Comparison of ENCODE assay signal across 8 cellular contexts in genomic region chr15:57377478-57377847, GRCh38. TPM values are rescaled to one million over a fixed set of nuclear protein-coding genes. Genes with fewer than 3 reads are reported as not detected.
DNase-seq lines count a peak whose midpoint lies in the region; ATAC-seq, FAIRE-seq and TF ChIP-seq lines count a peak whose summit lies in the region.

No MANE protein-coding gene starts in this region.

- TF ChIP-seq CTCF in CD4-positive, alpha-beta T cell (IDR thresholded peaks at IDR 0.05), result no peak
- TF ChIP-seq CTCF in LNCaP clone FGC (IDR thresholded peaks at IDR 0.05; ENCODE audit: control insufficient read depth, extremely low read depth, insufficient read depth) (peak; percentile 52), endothelial cell of umbilical vein (IDR thresholded peaks at IDR 0.05; ENCODE audit: extremely low read depth in 1 of 2, insufficient read depth in 1 of 2, low read depth in 1 of 2, low read length in 2 of 2) (no peak)

- H2AFZ ChIP-seq in endothelial cell of umbilical vein (ENCODE audit: low read depth, low read length), result peak overlapping the region; percentile 65

- intact Hi-C loops in CD4-positive, alpha-beta T cell (cut with DNase I, micrococcal nuclease), result no loop called here
- intact Hi-C loops in endothelial cell of umbilical vein (cut with micrococcal nuclease), result loop anchor here (1.0 to 5.0 kb wide), 3 partner anchors 10 to 130 kb away; no protein-coding TSS in a partner anchor
- intact Hi-C loops in naive thymus-derived CD4-positive, alpha-beta T cell (cut with micrococcal nuclease), result no loop called here

- H3K9me3 Mint-ChIP-seq in CD4-positive, alpha-beta T cell, result no peaks in the 10 kb centered on the region
- H3K9me3 Mint-ChIP-seq in naive thymus-derived CD4-positive, alpha-beta T cell, result peaks cover 0 to 8% (median 0%) of the 10 kb centered on the region in 11 donors

- no peaks in the 10 kb centered on the region for H3K79me2 ChIP-seq in endothelial cell of umbilical vein (ENCODE audit: control insufficient read depth, insufficient read depth, low read length)

- ATAC-seq in CD4-positive, alpha-beta T cell (ENCODE audit: poor library complexity), result no peak
- ATAC-seq in naive thymus-derived CD4-positive, alpha-beta T cell, result no peak
- no peak for ATAC-seq in HG03432 (IDR thresholded peaks at IDR 0.05; ENCODE audit: unreplicated experiment)

- H3K4me3 ChIP-seq in LNCaP clone FGC (ENCODE audit: low read depth, low read length) (peak overlapping the region; percentile 61), endothelial cell of umbilical vein (replicated peaks in 1 of 3; ENCODE audit: insufficient read depth in 1 of 3, low read depth in 1 of 3, low read length in 3 of 3) (peak overlapping the region in 2 of 3 experiments; percentile 53 to 87)
- H3K4me3 ChIP-seq in naive thymus-derived CD4-positive, alpha-beta T cell (ENCODE audit: low read length), result no peak overlapping the region

- no peak for TF ChIP-seq POLR2A in endothelial cell of umbilical vein (IDR thresholded peaks at IDR 0.05; ENCODE audit: low read depth, low read length)

- no peaks in the 10 kb centered on the region for H3K9me1 ChIP-seq in endothelial cell of umbilical vein (replicated peaks; ENCODE audit: control insufficient read depth, extremely low read depth, insufficient read depth, low read length)

- H3K27me3 Mint-ChIP-seq in CD4-positive, alpha-beta T cell, result peaks cover 76% of the 10 kb centered on the region
- peaks cover 45 to 66% (median 60%) of the 10 kb centered on the region in 5 donors for H3K27me3 Mint-ChIP-seq in naive thymus-derived CD4-positive, alpha-beta T cell

- FAIRE-seq in endothelial cell of umbilical vein (lab: Jason Lieb, UNC), result no peak

- peaks cover 30% of the 10 kb centered on the region for H3K4me1 ChIP-seq in endothelial cell of umbilical vein (ENCODE audit: control insufficient read depth, extremely low read depth, insufficient read depth, low read length)
- H3K4me1 ChIP-seq in naive thymus-derived CD4-positive, alpha-beta T cell (ENCODE audit: control insufficient read depth in 2 of 2, insufficient read depth in 2 of 2, low read length in 2 of 2), result no peaks in the 10 kb centered on the region

- H3K9me3 ChIP-seq in CD4-positive, alpha-beta T cell (ENCODE audit: control insufficient read depth, low read length), result no peaks in the 10 kb centered on the region
- no peaks in the 10 kb centered on the region for H3K9me3 ChIP-seq in endothelial cell of umbilical vein (replicated peaks; ENCODE audit: control insufficient read depth, insufficient read depth, low read length)
- H3K9me3 ChIP-seq in naive thymus-derived CD4-positive, alpha-beta T cell (ENCODE audit: control insufficient read depth in 2 of 3, low read length in 3 of 3), result no peaks in the 10 kb centered on the region

- no peaks in the 10 kb centered on the region for H4K20me1 ChIP-seq in endothelial cell of umbilical vein (replicated peaks; ENCODE audit: control insufficient read depth, extremely low read depth, insufficient read depth, low read length)

- peaks cover 72% of the 10 kb centered on the region for H3K27me3 ChIP-seq in CD4-positive, alpha-beta T cell (ENCODE audit: control insufficient read depth, insufficient read depth, low read length)
- peaks cover 0 to 3% of the 10 kb centered on the region in 2 experiments for H3K27me3 ChIP-seq in endothelial cell of umbilical vein (ENCODE audit: control insufficient read depth in 2 of 2, insufficient read depth in 2 of 2, low read length in 2 of 2)
- H3K27me3 ChIP-seq in naive thymus-derived CD4-positive, alpha-beta T cell (ENCODE audit: control insufficient read depth in 2 of 2, insufficient read depth in 2 of 2, low read length in 2 of 2), result peaks cover 0 to 15% of the 10 kb centered on the region in 2 donors

- no peak overlapping the region for H3K27ac Mint-ChIP-seq in CD4-positive, alpha-beta T cell
- H3K27ac Mint-ChIP-seq in naive thymus-derived CD4-positive, alpha-beta T cell, result no peak overlapping the region

- POLR2A ChIA-PET in CD4-positive, alpha-beta T cell (lab: Charles Lee), result no interaction called here
- POLR2A ChIA-PET in endothelial cell of umbilical vein (lab: Charles Lee), result interaction anchor here (0.7 kb wide), 1 partner anchor 10 kb away, joined by 4 read pairs; no protein-coding TSS in a partner anchor
- POLR2A ChIA-PET in naive thymus-derived CD4-positive, alpha-beta T cell (lab: Charles Lee), result no interaction called here

- peaks cover 13% of the 10 kb centered on the region for H3K4me1 Mint-ChIP-seq in CD4-positive, alpha-beta T cell (ENCODE audit: low read depth)
- H3K4me1 Mint-ChIP-seq in naive thymus-derived CD4-positive, alpha-beta T cell, result peaks cover 6 to 14% (median 11%) of the 10 kb centered on the region in 7 donors

- dilution Hi-C loops in endothelial cell of umbilical vein (cut with MboI; ENCODE audit: extremely low pct_ligation_motif_present, low sequenced_read_pairs), result no loop called here

- H3K27ac ChIP-seq in CD4-positive, alpha-beta T cell (ENCODE audit: low read depth, low read length), result no peak overlapping the region
- no peak overlapping the region for H3K27ac ChIP-seq in endothelial cell of umbilical vein (ENCODE audit: insufficient read depth, low read depth, low read length)
- no peak overlapping the region for H3K27ac ChIP-seq in naive thymus-derived CD4-positive, alpha-beta T cell (ENCODE audit: low read depth, low read length)

- TSS peak; percentile 25 for BruUV-seq in endothelial cell of umbilical vein (replicated peaks; lab: Mats Ljungman, UMichigan)

- H3K9ac ChIP-seq in endothelial cell of umbilical vein (replicated peaks; ENCODE audit: extremely low read depth, insufficient read depth, low read length), result peak overlapping the region; percentile 30

- peak overlapping the region; percentile 20 for H3K4me3 Mint-ChIP-seq in CD4-positive, alpha-beta T cell
- H3K4me3 Mint-ChIP-seq in naive thymus-derived CD4-positive, alpha-beta T cell, result peak overlapping the region in 7 of 10 donors; percentile 8 to 68 (median 60)

- H3K36me3 ChIP-seq in endothelial cell of umbilical vein (ENCODE audit: control insufficient read depth in 2 of 2, extremely low read depth in 1 of 2, insufficient read depth in 2 of 2, low read length in 2 of 2), result no peaks in the 10 kb centered on the region
- H3K36me3 ChIP-seq in naive thymus-derived CD4-positive, alpha-beta T cell (ENCODE audit: control insufficient read depth in 2 of 3, insufficient read depth in 3 of 3, low read length in 3 of 3), result no peaks in the 10 kb centered on the region

- peak overlapping the region; percentile 80 for H3K4me2 ChIP-seq in endothelial cell of umbilical vein (ENCODE audit: insufficient read depth, low read length)

- no peak for DNase-seq in CD4-positive, alpha-beta T cell
- peak; percentile 76 for DNase-seq in LNCaP clone FGC (ENCODE audit: low read depth)
- DNase-seq in endothelial cell of umbilical vein (ENCODE audit: low read depth, low spot score), result peak; percentile 41
- no peak for DNase-seq in naive thymus-derived CD4-positive, alpha-beta T cell
- no peak for DNase-seq in NCI-H2029 treated with DMSO at 0.1 percent for 48 hours (lab: John Stamatoyannopoulos, UW)
- DNase-seq in NCI-H2227 treated with DMSO at 0.1 percent for 48 hours (lab: John Stamatoyannopoulos, UW), result no peak
- no peak for DNase-seq in COLO829 (ENCODE audit: low spot score)

- CTCF ChIA-PET in CD4-positive, alpha-beta T cell (lab: Charles Lee), result no interaction called here
- CTCF ChIA-PET in endothelial cell of umbilical vein (lab: Charles Lee), result interaction anchor here (0.7 to 3.1 kb wide), 15 partner anchors 11 to 165 kb away, joined by 3 to 21 read pairs (median 5); no protein-coding TSS in a partner anchor
- CTCF ChIA-PET in naive thymus-derived CD4-positive, alpha-beta T cell (lab: Charles Lee), result no interaction called here

- H3K36me3 Mint-ChIP-seq in CD4-positive, alpha-beta T cell (ENCODE audit: low read depth), result no peaks in the 10 kb centered on the region
- H3K36me3 Mint-ChIP-seq in naive thymus-derived CD4-positive, alpha-beta T cell, result peaks cover 0 to 4% (median 0%) of the 10 kb centered on the region in 5 donors

TF ChIP-seq in endothelial cell of umbilical vein, 7 proteins besides CTCF, POLR2A, EP300 and RAD21:
- TF ChIP-seq MYC (IDR thresholded peaks at IDR 0.05; ENCODE audit: low read depth, low read length), result no peak
- no peak for TF ChIP-seq FOS (IDR thresholded peaks at IDR 0.05; ENCODE audit: borderline replicate concordance, insufficient read depth, low read length)
- no peak for TF ChIP-seq EZH2 (IDR thresholded peaks at IDR 0.05; ENCODE audit: borderline replicate concordance, low read depth, low read length, severe bottlenecking)
- no peak for TF ChIP-seq GATA2 (IDR thresholded peaks at IDR 0.05; ENCODE audit: insufficient read depth, insufficient read length, low read depth, low read length)
- no peak for TF ChIP-seq MAX (IDR thresholded peaks at IDR 0.05; ENCODE audit: insufficient read depth, insufficient read length)
- no peak for TF ChIP-seq JUN (IDR thresholded peaks at IDR 0.05; ENCODE audit: borderline replicate concordance, insufficient read depth, insufficient read length, low read depth)

RNA-seq across cellular contexts. Expression of gene CGNL1, which starts 1.2 kb away (rescaled TPM):
- not detected for total RNA-seq in CD4-positive, alpha-beta T cell
- total RNA-seq in endothelial cell of umbilical vein, result 25.7 and 27.1 TPM in 2 replicates
- polyA plus RNA-seq in endothelial cell of umbilical vein, result 5.9 and 6.9 TPM in 2 replicates
- polyA plus RNA-seq in endothelial cell of umbilical vein (2011; cell fraction: cytosol; rRNA removed), result 8.8 and 9.0 TPM in 2 replicates
- 20.6 and 21.6 TPM in 2 replicates for polyA plus RNA-seq in endothelial cell of umbilical vein (2011; cell fraction: nucleus; rRNA removed)
- polyA plus RNA-seq in endothelial cell of umbilical vein (2012), result 10.4 and 16.7 TPM in 2 replicates
- 20.0 and 23.6 TPM in 2 replicates for polyA minus RNA-seq in endothelial cell of umbilical vein
- polyA minus RNA-seq in endothelial cell of umbilical vein (2011; cell fraction: cytosol; rRNA and poly(A)+ RNA removed), result not detected
- polyA minus RNA-seq in endothelial cell of umbilical vein (2011; cell fraction: nucleus; rRNA and poly(A)+ RNA removed), result 21.5 and 22.7 TPM in 2 replicates
- not detected for total RNA-seq in naive thymus-derived CD4-positive, alpha-beta T cell
- polyA plus RNA-seq in naive thymus-derived CD4-positive, alpha-beta T cell, result not detected

Comparison
In these comparisons a context has a peak if more than half of its experiments do, and no peak if none do; other contexts are left out.
1. DNase-seq: peak in LNCaP clone FGC (single experiment) and endothelial cell of umbilical vein (single experiment); none in CD4-positive, alpha-beta T cell (0 of 10), naive thymus-derived CD4-positive, alpha-beta T cell (0 of 9), NCI-H2029 treated with DMSO at 0.1 percent for 48 hours (single experiment), NCI-H2227 treated with DMSO at 0.1 percent for 48 hours (single experiment) and COLO829 (single experiment).
2. RNA of gene CGNL1, which starts 1.2 kb away (total RNA-seq): 25.7 to 27.1 TPM in endothelial cell of umbilical vein; not detected in CD4-positive, alpha-beta T cell and not detected in naive thymus-derived CD4-positive, alpha-beta T cell; every median in the first group is over 10 times any median in the second.